ENCODE assay signal across 1 cellular context in the genomic region with DNA sequence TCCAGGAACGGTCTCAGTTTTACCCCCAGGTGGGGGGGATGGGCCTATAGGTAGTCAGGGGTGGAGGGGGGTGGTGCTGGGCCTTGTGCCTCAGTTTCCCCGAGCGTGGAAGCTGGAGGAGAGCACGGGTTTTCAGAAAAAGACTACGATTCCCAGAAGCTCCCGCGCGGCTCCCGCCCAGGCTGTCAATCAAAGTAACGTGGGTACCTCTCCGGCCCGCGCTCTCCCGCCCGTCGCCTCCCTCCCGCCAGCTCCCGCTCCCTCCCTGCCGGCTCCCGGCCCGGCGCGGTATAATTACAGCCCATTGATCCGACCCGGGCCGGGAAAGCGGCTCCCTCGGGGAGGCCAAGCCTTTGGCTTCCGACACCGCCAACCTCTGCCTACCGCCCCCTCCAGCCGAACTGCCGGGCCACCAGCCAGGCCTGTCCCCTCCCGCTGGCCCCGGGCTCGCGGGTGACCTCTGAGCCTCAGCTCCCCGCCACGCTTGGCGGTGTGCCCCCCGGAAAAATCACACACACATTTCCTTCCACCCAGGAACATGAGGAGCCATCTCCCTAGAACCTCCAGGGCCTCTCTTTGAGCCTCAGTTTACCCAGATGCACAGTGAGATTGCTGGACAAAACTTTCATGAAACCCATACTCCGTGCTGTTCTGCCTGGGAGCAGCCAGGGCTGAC.
TF ChIP-seq lines count a peak whose summit lies in the region.

No MANE protein-coding gene starts in this region.

TF ChIP-seq in HepG2, 621 proteins besides CTCF, POLR2A, EP300 and RAD21 (continued from another document and continues in another):
- TF ChIP-seq, protein P1, sequence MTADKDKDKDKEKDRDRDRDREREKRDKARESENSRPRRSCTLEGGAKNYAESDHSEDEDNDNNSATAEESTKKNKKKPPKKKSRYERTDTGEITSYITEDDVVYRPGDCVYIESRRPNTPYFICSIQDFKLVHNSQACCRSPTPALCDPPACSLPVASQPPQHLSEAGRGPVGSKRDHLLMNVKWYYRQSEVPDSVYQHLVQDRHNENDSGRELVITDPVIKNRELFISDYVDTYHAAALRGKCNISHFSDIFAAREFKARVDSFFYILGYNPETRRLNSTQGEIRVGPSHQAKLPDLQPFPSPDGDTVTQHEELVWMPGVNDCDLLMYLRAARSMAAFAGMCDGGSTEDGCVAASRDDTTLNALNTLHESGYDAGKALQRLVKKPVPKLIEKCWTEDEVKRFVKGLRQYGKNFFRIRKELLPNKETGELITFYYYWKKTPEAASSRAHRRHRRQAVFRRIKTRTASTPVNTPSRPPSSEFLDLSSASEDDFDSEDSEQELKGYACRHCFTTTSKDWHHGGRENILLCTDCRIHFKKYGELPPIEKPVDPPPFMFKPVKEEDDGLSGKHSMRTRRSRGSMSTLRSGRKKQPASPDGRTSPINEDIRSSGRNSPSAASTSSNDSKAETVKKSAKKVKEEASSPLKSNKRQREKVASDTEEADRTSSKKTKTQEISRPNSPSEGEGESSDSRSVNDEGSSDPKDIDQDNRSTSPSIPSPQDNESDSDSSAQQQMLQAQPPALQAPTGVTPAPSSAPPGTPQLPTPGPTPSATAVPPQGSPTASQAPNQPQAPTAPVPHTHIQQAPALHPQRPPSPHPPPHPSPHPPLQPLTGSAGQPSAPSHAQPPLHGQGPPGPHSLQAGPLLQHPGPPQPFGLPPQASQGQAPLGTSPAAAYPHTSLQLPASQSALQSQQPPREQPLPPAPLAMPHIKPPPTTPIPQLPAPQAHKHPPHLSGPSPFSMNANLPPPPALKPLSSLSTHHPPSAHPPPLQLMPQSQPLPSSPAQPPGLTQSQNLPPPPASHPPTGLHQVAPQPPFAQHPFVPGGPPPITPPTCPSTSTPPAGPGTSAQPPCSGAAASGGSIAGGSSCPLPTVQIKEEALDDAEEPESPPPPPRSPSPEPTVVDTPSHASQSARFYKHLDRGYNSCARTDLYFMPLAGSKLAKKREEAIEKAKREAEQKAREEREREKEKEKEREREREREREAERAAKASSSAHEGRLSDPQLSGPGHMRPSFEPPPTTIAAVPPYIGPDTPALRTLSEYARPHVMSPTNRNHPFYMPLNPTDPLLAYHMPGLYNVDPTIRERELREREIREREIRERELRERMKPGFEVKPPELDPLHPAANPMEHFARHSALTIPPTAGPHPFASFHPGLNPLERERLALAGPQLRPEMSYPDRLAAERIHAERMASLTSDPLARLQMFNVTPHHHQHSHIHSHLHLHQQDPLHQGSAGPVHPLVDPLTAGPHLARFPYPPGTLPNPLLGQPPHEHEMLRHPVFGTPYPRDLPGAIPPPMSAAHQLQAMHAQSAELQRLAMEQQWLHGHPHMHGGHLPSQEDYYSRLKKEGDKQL (CRISPR knock-in tag; IDR thresholded peaks at IDR 0.05; ENCODE audit: low read depth): 0 out of 2 replicates have a peak, but pooled peaks have one; percentile 12
- TF ChIP-seq XBP1 (CRISPR knock-in tag; IDR thresholded peaks at IDR 0.05): no peak
- TF ChIP-seq AKAP8 (CRISPR knock-in tag; IDR thresholded peaks at IDR 0.05): peak; percentile 43; the same call in 1 of the 2 replicates
- TF ChIP-seq, protein P2, sequence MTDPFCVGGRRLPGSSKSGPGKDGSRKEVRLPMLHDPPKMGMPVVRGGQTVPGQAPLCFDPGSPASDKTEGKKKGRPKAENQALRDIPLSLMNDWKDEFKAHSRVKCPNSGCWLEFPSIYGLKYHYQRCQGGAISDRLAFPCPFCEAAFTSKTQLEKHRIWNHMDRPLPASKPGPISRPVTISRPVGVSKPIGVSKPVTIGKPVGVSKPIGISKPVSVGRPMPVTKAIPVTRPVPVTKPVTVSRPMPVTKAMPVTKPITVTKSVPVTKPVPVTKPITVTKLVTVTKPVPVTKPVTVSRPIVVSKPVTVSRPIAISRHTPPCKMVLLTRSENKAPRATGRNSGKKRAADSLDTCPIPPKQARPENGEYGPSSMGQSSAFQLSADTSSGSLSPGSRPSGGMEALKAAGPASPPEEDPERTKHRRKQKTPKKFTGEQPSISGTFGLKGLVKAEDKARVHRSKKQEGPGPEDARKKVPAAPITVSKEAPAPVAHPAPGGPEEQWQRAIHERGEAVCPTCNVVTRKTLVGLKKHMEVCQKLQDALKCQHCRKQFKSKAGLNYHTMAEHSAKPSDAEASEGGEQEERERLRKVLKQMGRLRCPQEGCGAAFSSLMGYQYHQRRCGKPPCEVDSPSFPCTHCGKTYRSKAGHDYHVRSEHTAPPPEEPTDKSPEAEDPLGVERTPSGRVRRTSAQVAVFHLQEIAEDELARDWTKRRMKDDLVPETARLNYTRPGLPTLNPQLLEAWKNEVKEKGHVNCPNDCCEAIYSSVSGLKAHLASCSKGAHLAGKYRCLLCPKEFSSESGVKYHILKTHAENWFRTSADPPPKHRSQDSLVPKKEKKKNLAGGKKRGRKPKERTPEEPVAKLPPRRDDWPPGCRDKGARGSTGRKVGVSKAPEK (CRISPR knock-in tag; IDR thresholded peaks at IDR 0.05; ENCODE audit: borderline replicate concordance): no peak
- TF ChIP-seq, protein P3, sequence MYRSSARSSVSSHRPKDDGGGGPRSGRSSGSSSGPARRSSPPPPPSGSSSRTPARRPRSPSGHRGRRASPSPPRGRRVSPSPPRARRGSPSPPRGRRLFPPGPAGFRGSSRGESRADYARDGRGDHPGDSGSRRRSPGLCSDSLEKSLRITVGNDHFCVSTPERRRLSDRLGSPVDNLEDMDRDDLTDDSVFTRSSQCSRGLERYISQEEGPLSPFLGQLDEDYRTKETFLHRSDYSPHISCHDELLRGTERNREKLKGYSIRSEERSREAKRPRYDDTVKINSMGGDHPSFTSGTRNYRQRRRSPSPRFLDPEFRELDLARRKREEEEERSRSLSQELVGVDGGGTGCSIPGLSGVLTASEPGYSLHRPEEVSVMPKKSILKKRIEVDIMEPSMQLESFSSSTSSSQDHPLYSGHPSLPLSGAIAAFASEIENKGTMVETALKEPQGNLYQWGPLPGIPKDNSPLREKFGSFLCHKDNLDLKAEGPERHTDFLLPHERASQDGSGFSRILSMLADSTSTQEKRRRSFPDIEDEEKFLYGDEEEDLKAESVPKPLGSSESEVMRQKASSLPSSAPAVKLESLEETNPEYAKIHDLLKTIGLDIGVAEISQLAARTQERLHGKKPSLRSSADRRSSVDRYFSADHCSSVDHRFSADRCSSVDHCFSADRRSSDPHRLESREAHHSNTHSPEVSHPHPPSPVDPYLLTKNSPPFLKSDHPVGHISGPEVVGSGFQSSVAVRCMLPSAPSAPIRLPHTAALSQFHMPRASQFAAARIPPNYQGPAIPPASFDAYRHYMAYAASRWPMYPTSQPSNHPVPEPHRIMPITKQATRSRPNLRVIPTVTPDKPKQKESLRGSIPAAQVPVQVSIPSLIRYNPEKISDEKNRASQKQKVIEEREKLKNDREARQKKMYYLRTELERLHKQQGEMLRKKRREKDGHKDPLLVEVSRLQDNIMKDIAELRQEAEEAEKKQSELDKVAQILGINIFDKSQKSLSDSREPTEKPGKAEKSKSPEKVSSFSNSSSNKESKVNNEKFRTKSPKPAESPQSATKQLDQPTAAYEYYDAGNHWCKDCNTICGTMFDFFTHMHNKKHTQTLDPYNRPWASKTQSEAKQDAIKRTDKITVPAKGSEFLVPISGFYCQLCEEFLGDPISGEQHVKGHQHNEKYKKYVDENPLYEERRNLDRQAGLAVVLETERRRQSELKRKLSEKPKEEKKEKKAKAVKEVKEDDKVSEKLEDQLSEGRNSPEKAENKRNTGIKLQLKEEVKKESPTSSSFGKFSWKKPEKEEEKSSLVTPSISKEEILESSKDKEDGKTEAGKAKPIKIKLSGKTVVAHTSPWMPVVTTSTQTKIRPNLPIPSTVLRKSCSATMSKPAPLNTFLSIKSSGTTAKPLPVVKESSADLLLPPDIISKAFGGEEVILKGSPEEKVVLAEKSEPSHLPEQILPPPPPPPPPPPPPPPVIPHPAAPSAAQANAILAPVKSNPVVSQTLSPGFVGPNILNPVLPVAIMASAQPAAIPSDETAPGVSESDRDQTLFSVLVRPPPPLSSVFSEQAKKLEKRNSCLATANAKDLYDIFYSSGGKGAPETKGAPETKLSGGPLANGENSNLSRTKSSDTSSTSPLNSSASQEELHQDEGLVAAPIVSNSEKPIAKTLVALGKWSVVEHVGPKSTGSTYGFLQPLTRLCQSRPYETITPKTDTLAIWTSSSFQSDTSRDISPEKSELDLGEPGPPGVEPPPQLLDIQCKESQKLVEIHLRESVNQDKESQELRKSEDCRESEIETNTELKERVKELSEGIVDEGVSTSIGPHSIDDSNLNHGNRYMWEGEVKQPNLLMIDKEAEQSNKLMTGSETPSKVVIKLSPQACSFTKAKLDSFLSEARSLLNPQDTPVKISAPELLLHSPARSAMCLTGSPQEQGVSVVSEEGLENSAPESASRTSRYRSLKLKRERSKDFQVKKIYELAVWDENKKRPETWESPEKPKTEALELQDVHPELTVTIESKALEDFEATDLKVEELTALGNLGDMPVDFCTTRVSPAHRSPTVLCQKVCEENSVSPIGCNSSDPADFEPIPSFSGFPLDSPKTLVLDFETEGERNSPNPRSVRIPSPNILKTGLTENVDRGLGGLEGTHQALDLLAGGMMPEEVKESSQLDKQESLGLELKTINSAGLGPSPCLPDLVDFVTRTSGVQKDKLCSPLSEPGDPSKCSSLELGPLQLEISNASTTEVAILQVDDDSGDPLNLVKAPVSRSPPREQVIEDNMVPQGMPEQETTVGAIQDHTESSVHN (CRISPR knock-in tag; IDR thresholded peaks at IDR 0.05): no peak
- TF ChIP-seq REXO4 (CRISPR knock-in tag; IDR thresholded peaks at IDR 0.05; ENCODE audit: borderline replicate concordance): no peak
- no peak for TF ChIP-seq FOXK2 (IDR thresholded peaks at IDR 0.05)
- TF ChIP-seq ZNF335 (CRISPR knock-in tag; IDR thresholded peaks at IDR 0.05): no peak
- TF ChIP-seq, protein P4, sequence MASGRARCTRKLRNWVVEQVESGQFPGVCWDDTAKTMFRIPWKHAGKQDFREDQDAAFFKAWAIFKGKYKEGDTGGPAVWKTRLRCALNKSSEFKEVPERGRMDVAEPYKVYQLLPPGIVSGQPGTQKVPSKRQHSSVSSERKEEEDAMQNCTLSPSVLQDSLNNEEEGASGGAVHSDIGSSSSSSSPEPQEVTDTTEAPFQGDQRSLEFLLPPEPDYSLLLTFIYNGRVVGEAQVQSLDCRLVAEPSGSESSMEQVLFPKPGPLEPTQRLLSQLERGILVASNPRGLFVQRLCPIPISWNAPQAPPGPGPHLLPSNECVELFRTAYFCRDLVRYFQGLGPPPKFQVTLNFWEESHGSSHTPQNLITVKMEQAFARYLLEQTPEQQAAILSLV (CRISPR knock-in tag; IDR thresholded peaks at IDR 0.05; ENCODE audit: borderline replicate concordance): peak; percentile 53; the same call in 1 of the 2 replicates
- no peak for TF ChIP-seq TAF1 (CRISPR knock-in tag; IDR thresholded peaks at IDR 0.05)
- TF ChIP-seq, protein P5, sequence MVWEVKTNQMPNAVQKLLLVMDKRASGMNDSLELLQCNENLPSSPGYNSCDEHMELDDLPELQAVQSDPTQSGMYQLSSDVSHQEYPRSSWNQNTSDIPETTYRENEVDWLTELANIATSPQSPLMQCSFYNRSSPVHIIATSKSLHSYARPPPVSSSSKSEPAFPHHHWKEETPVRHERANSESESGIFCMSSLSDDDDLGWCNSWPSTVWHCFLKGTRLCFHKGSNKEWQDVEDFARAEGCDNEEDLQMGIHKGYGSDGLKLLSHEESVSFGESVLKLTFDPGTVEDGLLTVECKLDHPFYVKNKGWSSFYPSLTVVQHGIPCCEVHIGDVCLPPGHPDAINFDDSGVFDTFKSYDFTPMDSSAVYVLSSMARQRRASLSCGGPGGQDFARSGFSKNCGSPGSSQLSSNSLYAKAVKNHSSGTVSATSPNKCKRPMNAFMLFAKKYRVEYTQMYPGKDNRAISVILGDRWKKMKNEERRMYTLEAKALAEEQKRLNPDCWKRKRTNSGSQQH (CRISPR knock-in tag; IDR thresholded peaks at IDR 0.05; ENCODE audit: low read depth): no peak
- TF ChIP-seq TOE1 (CRISPR knock-in tag; IDR thresholded peaks at IDR 0.05): no peak
- TF ChIP-seq ZNF558 (CRISPR knock-in tag; IDR thresholded peaks at IDR 0.05; ENCODE audit: borderline replicate concordance): no peak
- peak; percentile 62; the same call in 1 of the 2 replicates for TF ChIP-seq ZSCAN21 (CRISPR knock-in tag; IDR thresholded peaks at IDR 0.05; ENCODE audit: borderline replicate concordance)
- TF ChIP-seq, protein P6, sequence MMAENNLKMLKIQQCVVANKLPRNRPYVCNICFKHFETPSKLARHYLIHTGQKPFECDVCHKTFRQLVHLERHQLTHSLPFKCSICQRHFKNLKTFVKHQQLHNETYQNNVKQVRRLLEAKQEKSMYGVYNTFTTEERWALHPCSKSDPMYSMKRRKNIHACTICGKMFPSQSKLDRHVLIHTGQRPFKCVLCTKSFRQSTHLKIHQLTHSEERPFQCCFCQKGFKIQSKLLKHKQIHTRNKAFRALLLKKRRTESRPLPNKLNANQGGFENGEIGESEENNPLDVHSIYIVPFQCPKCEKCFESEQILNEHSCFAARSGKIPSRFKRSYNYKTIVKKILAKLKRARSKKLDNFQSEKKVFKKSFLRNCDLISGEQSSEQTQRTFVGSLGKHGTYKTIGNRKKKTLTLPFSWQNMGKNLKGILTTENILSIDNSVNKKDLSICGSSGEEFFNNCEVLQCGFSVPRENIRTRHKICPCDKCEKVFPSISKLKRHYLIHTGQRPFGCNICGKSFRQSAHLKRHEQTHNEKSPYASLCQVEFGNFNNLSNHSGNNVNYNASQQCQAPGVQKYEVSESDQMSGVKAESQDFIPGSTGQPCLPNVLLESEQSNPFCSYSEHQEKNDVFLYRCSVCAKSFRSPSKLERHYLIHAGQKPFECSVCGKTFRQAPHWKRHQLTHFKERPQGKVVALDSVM (CRISPR knock-in tag; IDR thresholded peaks at IDR 0.05): peak; percentile 90
- no peak for TF ChIP-seq HOXA7 (CRISPR knock-in tag; IDR thresholded peaks at IDR 0.05)
- TF ChIP-seq ZNF619 (CRISPR knock-in tag; IDR thresholded peaks at IDR 0.05): no peak
- TF ChIP-seq, protein P7, sequence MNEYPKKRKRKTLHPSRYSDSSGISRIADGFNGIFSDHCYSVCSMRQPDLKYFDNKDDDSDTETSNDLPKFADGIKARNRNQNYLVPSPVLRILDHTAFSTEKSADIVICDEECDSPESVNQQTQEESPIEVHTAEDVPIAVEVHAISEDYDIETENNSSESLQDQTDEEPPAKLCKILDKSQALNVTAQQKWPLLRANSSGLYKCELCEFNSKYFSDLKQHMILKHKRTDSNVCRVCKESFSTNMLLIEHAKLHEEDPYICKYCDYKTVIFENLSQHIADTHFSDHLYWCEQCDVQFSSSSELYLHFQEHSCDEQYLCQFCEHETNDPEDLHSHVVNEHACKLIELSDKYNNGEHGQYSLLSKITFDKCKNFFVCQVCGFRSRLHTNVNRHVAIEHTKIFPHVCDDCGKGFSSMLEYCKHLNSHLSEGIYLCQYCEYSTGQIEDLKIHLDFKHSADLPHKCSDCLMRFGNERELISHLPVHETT (CRISPR knock-in tag; conservative IDR thresholded peaks at IDR 0.05): peak; percentile 97
- no peak for TF ChIP-seq ZNF562 (CRISPR knock-in tag; IDR thresholded peaks at IDR 0.05; ENCODE audit: borderline replicate concordance)
- peak; percentile 80; the same call in 1 of the 2 replicates for TF ChIP-seq ZNF788 (CRISPR knock-in tag; IDR thresholded peaks at IDR 0.05; ENCODE audit: borderline replicate concordance)
- no peak for TF ChIP-seq ZNF841 (CRISPR knock-in tag; IDR thresholded peaks at IDR 0.05; ENCODE audit: borderline replicate concordance)
- TF ChIP-seq, protein P8, sequence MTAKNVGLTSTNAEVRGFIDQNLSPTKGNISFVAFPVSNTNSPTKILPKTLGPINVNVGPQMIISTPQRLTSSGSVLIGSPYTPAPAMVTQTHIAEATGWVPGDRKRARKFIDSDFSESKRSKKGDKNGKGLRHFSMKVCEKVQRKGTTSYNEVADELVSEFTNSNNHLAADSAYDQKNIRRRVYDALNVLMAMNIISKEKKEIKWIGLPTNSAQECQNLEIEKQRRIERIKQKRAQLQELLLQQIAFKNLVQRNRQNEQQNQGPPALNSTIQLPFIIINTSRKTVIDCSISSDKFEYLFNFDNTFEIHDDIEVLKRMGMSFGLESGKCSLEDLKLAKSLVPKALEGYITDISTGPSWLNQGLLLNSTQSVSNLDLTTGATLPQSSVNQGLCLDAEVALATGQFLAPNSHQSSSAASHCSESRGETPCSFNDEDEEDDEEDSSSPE (CRISPR knock-in tag; IDR thresholded peaks at IDR 0.05): peak; percentile 80
